In the genomic region with DNA sequence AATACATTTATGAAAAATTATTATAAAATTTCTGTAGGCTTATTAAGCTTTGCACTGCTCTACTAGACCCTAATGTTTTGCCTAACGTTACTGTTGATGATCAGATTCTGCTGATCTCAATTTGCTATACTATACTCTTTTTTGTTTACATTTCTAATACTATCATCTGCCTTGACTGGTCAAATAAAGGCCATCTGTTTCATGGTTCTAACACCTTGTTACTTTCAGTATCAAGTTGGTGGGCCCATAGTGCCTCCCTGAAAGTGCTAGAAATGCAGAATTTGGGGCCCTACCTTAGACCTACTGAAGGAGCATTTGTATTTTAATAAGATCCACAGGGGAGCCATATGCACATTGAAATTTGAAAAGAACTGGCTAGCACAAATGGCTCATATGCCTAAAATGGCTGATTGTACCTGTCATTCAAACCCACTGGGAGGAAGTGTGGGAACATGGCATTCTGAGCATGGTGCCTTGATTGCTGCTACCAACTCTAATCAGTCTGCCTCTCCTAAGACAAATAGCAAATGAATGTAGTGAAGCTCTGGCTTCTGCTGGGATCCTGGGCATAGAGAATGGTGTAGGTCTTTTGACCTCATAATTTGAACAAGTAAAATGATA, we compare ENCODE assay signal across 1 cellular context.
TF ChIP-seq lines count a peak whose summit lies in the region.

No MANE protein-coding gene starts in this region.

TF ChIP-seq in IMR-90, 13 proteins besides CTCF, POLR2A, EP300 and RAD21:
- TF ChIP-seq MAZ (IDR thresholded peaks at IDR 0.05; ENCODE audit: borderline replicate concordance, low read depth, low read length): no peak
- no peak for TF ChIP-seq MXI1 (IDR thresholded peaks at IDR 0.05; ENCODE audit: borderline replicate concordance, low read depth, low read length)
- no peak for TF ChIP-seq BHLHE40 (IDR thresholded peaks at IDR 0.05; ENCODE audit: low read depth, low read length)
- TF ChIP-seq, protein P1, sequence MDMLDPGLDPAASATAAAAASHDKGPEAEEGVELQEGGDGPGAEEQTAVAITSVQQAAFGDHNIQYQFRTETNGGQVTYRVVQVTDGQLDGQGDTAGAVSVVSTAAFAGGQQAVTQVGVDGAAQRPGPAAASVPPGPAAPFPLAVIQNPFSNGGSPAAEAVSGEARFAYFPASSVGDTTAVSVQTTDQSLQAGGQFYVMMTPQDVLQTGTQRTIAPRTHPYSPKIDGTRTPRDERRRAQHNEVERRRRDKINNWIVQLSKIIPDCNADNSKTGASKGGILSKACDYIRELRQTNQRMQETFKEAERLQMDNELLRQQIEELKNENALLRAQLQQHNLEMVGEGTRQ (IDR thresholded peaks at IDR 0.05; ENCODE audit: low read depth, low read length): no peak
- TF ChIP-seq CEBPB (IDR thresholded peaks at IDR 0.05; ENCODE audit: low read depth, low read length): no peak
- TF ChIP-seq CHD1 (IDR thresholded peaks at IDR 0.05; ENCODE audit: low read depth, low read length): no peak
- TF ChIP-seq RFX5 (IDR thresholded peaks at IDR 0.05; ENCODE audit: low read depth, low read length): no peak
- no peak for TF ChIP-seq SMC3 (IDR thresholded peaks at IDR 0.05; ENCODE audit: low read depth, low read length)
- TF ChIP-seq MAFK (IDR thresholded peaks at IDR 0.05; ENCODE audit: low read depth, low read length): no peak
- TF ChIP-seq, protein P2, sequence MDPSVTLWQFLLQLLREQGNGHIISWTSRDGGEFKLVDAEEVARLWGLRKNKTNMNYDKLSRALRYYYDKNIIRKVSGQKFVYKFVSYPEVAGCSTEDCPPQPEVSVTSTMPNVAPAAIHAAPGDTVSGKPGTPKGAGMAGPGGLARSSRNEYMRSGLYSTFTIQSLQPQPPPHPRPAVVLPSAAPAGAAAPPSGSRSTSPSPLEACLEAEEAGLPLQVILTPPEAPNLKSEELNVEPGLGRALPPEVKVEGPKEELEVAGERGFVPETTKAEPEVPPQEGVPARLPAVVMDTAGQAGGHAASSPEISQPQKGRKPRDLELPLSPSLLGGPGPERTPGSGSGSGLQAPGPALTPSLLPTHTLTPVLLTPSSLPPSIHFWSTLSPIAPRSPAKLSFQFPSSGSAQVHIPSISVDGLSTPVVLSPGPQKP (IDR thresholded peaks at IDR 0.05; ENCODE audit: borderline replicate concordance, low read depth, low read length): no peak
- TF ChIP-seq NFE2L2 (IDR thresholded peaks at IDR 0.05; ENCODE audit: low read depth, low read length): no peak
- TF ChIP-seq RCOR1 (IDR thresholded peaks at IDR 0.05; ENCODE audit: insufficient replicate concordance, low read length): no peak
- no peak for TF ChIP-seq FOS (IDR thresholded peaks at IDR 0.05; ENCODE audit: low read depth, low read length)
